7 cellular contexts compared by ENCODE assay signal in genomic region chr9:118283488-118283887, GRCh38.
"Had no signal": no experiment of that assay in that cellular context is flagged by ENCODE, and none has a peak within 500 bp of the region (broad histone marks: within the 10 kb centered on the region; RNA-seq: fewer than 3 reads in every experiment).

No MANE protein-coding gene starts in this region.

- FAIRE-seq: HTR-8/SVneo had no signal

- H3K4me2 ChIP-seq: KMS-11 had no signal

- H2AFZ ChIP-seq: GM23248 had no signal

- DNase-seq: GM23248, GOT3, H9, HCEC 1CT, KBM-7 had no signal

- H3K4me3 ChIP-seq: GM23248 had no signal

- H3K9ac ChIP-seq: GM23248, KMS-11 had no signal

- H3K27ac ChIP-seq: GM23248, KMS-11 had no signal
